1 cellular context compared by ENCODE assay signal in genomic region chr3:124686028-124686670, GRCh38.
TF ChIP-seq lines count a peak whose summit lies in the region.

No MANE protein-coding gene starts in this region.

TF ChIP-seq in GM12878, 131 proteins besides CTCF, POLR2A, EP300 and RAD21 (continued from another document):
- no peak for TF ChIP-seq MTA2 (IDR thresholded peaks at IDR 0.05; ENCODE audit: low read depth)
- no peak for TF ChIP-seq ATF2 (IDR thresholded peaks at IDR 0.05; ENCODE audit: low read length)
- no peak for TF ChIP-seq ESRRA (IDR thresholded peaks at IDR 0.05; ENCODE audit: low read length)
